ENCODE assay signal across 1 cellular context in genomic region chr3:9395570-9396300, GRCh38.
A peak's percentile ranks its signal among the peaks of the same experiment; 100 is the strongest.
TF ChIP-seq lines count a peak whose summit lies in the region.

No MANE protein-coding gene starts in this region.

TF ChIP-seq in K562, 482 proteins besides CTCF, POLR2A, EP300 and RAD21 (continued from another document and continues in another):
- TF ChIP-seq, protein P1, sequence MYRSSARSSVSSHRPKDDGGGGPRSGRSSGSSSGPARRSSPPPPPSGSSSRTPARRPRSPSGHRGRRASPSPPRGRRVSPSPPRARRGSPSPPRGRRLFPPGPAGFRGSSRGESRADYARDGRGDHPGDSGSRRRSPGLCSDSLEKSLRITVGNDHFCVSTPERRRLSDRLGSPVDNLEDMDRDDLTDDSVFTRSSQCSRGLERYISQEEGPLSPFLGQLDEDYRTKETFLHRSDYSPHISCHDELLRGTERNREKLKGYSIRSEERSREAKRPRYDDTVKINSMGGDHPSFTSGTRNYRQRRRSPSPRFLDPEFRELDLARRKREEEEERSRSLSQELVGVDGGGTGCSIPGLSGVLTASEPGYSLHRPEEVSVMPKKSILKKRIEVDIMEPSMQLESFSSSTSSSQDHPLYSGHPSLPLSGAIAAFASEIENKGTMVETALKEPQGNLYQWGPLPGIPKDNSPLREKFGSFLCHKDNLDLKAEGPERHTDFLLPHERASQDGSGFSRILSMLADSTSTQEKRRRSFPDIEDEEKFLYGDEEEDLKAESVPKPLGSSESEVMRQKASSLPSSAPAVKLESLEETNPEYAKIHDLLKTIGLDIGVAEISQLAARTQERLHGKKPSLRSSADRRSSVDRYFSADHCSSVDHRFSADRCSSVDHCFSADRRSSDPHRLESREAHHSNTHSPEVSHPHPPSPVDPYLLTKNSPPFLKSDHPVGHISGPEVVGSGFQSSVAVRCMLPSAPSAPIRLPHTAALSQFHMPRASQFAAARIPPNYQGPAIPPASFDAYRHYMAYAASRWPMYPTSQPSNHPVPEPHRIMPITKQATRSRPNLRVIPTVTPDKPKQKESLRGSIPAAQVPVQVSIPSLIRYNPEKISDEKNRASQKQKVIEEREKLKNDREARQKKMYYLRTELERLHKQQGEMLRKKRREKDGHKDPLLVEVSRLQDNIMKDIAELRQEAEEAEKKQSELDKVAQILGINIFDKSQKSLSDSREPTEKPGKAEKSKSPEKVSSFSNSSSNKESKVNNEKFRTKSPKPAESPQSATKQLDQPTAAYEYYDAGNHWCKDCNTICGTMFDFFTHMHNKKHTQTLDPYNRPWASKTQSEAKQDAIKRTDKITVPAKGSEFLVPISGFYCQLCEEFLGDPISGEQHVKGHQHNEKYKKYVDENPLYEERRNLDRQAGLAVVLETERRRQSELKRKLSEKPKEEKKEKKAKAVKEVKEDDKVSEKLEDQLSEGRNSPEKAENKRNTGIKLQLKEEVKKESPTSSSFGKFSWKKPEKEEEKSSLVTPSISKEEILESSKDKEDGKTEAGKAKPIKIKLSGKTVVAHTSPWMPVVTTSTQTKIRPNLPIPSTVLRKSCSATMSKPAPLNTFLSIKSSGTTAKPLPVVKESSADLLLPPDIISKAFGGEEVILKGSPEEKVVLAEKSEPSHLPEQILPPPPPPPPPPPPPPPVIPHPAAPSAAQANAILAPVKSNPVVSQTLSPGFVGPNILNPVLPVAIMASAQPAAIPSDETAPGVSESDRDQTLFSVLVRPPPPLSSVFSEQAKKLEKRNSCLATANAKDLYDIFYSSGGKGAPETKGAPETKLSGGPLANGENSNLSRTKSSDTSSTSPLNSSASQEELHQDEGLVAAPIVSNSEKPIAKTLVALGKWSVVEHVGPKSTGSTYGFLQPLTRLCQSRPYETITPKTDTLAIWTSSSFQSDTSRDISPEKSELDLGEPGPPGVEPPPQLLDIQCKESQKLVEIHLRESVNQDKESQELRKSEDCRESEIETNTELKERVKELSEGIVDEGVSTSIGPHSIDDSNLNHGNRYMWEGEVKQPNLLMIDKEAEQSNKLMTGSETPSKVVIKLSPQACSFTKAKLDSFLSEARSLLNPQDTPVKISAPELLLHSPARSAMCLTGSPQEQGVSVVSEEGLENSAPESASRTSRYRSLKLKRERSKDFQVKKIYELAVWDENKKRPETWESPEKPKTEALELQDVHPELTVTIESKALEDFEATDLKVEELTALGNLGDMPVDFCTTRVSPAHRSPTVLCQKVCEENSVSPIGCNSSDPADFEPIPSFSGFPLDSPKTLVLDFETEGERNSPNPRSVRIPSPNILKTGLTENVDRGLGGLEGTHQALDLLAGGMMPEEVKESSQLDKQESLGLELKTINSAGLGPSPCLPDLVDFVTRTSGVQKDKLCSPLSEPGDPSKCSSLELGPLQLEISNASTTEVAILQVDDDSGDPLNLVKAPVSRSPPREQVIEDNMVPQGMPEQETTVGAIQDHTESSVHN (IDR thresholded peaks at IDR 0.05; ENCODE audit: borderline replicate concordance in 1 of 2, low read depth in 1 of 2) = 0 out of 4 replicates have a peak, but pooled peaks of 1 of the 2 experiments have one; percentile 16
- TF ChIP-seq, protein P2, sequence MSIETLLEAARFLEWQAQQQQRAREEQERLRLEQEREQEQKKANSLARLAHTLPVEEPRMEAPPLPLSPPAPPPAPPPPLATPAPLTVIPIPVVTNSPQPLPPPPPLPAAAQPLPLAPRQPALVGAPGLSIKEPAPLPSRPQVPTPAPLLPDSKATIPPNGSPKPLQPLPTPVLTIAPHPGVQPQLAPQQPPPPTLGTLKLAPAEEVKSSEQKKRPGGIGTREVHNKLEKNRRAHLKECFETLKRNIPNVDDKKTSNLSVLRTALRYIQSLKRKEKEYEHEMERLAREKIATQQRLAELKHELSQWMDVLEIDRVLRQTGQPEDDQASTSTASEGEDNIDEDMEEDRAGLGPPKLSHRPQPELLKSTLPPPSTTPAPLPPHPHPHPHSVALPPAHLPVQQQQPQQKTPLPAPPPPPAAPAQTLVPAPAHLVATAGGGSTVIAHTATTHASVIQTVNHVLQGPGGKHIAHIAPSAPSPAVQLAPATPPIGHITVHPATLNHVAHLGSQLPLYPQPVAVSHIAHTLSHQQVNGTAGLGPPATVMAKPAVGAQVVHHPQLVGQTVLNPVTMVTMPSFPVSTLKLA (conservative IDR thresholded peaks at IDR 0.05) = no peak
- TF ChIP-seq MBD2 (IDR thresholded peaks at IDR 0.05; ENCODE audit: borderline replicate concordance, low read depth) (no peak), YY1 (IDR thresholded peaks at IDR 0.05; ENCODE audit: borderline replicate concordance in 1 of 3, control insufficient read depth in 1 of 3, extremely low read depth in 1 of 3, insufficient read depth in 3 of 3, insufficient read length in 1 of 3, insufficient replicate concordance in 2 of 3, low read depth in 1 of 3, low read length in 2 of 3) (peak in 2 of 3 experiments; percentile 65 to 80), ZC3H8 (IDR thresholded peaks at IDR 0.05) (no peak), HCFC1 (IDR thresholded peaks at IDR 0.05; ENCODE audit: low read depth, low read length) (0 out of 2 replicates have a peak, but pooled peaks have one; percentile 3), NFRKB (IDR thresholded peaks at IDR 0.05; ENCODE audit: low read depth) (peak; percentile 81), RCOR1 (IDR thresholded peaks at IDR 0.05; ENCODE audit: borderline replicate concordance in 1 of 2, low read depth in 2 of 2, low read length in 2 of 2) (peak in 1 of 2 experiments; percentile 72; a peak in 1 of 4 replicates), TAF1 (IDR thresholded peaks at IDR 0.05; ENCODE audit: control insufficient read depth, extremely low read depth, insufficient read depth, low read length, severe bottlenecking) (no peak), ETV1 (tag; conservative IDR thresholded peaks at IDR 0.05; ENCODE audit: low read depth) (no peak), CREB3 (tag; conservative IDR thresholded peaks at IDR 0.05; ENCODE audit: low read depth) (no peak), MEF2A (IDR thresholded peaks at IDR 0.05; ENCODE audit: control insufficient read depth, low read depth, low read length) (no peak), SNRNP70 (optimal IDR thresholded peaks at IDR 0.05; ENCODE audit: low read depth, low read length) (peak; percentile 56), LCOR (CRISPR knock-in tag; IDR thresholded peaks at IDR 0.05) (peak; percentile 14; the same call in 1 of the 2 replicates), SAFB (IDR thresholded peaks at IDR 0.05; ENCODE audit: borderline replicate concordance, low read depth, low read length) (no peak), ZFP36 (IDR thresholded peaks at IDR 0.05; ENCODE audit: low read depth, low read length, partially characterized antibody) (no peak), PHF8 (IDR thresholded peaks at IDR 0.05; ENCODE audit: borderline replicate concordance, low read length) (no peak), SAP30 (IDR thresholded peaks at IDR 0.05; ENCODE audit: borderline replicate concordance, insufficient read depth, low read depth, low read length, poor library complexity, severe bottlenecking) (no peak), SIN3A (IDR thresholded peaks at IDR 0.05; ENCODE audit: borderline replicate concordance in 2 of 2, control insufficient read depth in 1 of 2, low read depth in 2 of 2, low read length in 2 of 2) (peak in 1 of 2 experiments; percentile 61; a peak in 1 of 4 replicates), TCF7 (IDR thresholded peaks at IDR 0.05; ENCODE audit: borderline replicate concordance) (no peak), ZKSCAN8 (CRISPR knock-in tag; IDR thresholded peaks at IDR 0.05) (no peak), EZH2 (IDR thresholded peaks at IDR 0.05; ENCODE audit: borderline replicate concordance, low read depth, low read length) (no peak), COPS2 (conservative IDR thresholded peaks at IDR 0.05) (no peak), CHD1 (IDR thresholded peaks at IDR 0.05; ENCODE audit: low read length) (peak; percentile 83), CREB1 (IDR thresholded peaks at IDR 0.05) (peak; percentile 67; the same call in 1 of the 2 replicates), CREB1 (CRISPR knock-in tag; IDR thresholded peaks at IDR 0.05) (no peak; the same call in 1 of the 2 replicates), TOE1 (IDR thresholded peaks at IDR 0.05; ENCODE audit: borderline replicate concordance) (no peak; the same call in 1 of the 2 replicates), TOE1 (CRISPR knock-in tag; IDR thresholded peaks at IDR 0.05; ENCODE audit: borderline replicate concordance, low read depth) (no peak), HNRNPK (IDR thresholded peaks at IDR 0.05; ENCODE audit: low read depth, low read length, poor library complexity, severe bottlenecking) (no peak), ARID1B (IDR thresholded peaks at IDR 0.05) (peak; percentile 71), ATF7 (IDR thresholded peaks at IDR 0.05) (no peak), ZZZ3 (IDR thresholded peaks at IDR 0.05) (0 out of 2 replicates have a peak, but pooled peaks have one; percentile 42), PHF21A (IDR thresholded peaks at IDR 0.05; ENCODE audit: borderline replicate concordance, low read depth) (no peak), CC2D1A (IDR thresholded peaks at IDR 0.05) (0 out of 2 replicates have a peak, but pooled peaks have one; percentile 14)
- TF ChIP-seq, protein P3, sequence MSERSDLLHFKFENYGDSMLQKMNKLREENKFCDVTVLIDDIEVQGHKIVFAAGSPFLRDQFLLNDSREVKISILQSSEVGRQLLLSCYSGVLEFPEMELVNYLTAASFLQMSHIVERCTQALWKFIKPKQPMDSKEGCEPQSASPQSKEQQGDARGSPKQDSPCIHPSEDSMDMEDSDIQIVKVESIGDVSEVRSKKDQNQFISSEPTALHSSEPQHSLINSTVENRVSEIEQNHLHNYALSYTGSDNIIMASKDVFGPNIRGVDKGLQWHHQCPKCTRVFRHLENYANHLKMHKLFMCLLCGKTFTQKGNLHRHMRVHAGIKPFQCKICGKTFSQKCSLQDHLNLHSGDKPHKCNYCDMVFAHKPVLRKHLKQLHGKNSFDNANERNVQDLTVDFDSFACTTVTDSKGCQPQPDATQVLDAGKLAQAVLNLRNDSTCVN (CRISPR knock-in tag; IDR thresholded peaks at IDR 0.05) = peak; percentile 48; the same call in 1 of the 2 replicates
- TF ChIP-seq, protein P4, sequence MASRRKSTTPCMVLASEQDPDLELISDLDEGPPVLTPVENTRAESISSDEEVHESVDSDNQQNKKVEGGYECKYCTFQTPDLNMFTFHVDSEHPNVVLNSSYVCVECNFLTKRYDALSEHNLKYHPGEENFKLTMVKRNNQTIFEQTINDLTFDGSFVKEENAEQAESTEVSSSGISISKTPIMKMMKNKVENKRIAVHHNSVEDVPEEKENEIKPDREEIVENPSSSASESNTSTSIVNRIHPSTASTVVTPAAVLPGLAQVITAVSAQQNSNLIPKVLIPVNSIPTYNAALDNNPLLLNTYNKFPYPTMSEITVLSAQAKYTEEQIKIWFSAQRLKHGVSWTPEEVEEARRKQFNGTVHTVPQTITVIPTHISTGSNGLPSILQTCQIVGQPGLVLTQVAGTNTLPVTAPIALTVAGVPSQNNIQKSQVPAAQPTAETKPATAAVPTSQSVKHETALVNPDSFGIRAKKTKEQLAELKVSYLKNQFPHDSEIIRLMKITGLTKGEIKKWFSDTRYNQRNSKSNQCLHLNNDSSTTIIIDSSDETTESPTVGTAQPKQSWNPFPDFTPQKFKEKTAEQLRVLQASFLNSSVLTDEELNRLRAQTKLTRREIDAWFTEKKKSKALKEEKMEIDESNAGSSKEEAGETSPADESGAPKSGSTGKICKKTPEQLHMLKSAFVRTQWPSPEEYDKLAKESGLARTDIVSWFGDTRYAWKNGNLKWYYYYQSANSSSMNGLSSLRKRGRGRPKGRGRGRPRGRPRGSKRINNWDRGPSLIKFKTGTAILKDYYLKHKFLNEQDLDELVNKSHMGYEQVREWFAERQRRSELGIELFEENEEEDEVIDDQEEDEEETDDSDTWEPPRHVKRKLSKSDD (conservative IDR thresholded peaks at IDR 0.05; ENCODE audit: low read length) = no peak
- TF ChIP-seq, protein P5, sequence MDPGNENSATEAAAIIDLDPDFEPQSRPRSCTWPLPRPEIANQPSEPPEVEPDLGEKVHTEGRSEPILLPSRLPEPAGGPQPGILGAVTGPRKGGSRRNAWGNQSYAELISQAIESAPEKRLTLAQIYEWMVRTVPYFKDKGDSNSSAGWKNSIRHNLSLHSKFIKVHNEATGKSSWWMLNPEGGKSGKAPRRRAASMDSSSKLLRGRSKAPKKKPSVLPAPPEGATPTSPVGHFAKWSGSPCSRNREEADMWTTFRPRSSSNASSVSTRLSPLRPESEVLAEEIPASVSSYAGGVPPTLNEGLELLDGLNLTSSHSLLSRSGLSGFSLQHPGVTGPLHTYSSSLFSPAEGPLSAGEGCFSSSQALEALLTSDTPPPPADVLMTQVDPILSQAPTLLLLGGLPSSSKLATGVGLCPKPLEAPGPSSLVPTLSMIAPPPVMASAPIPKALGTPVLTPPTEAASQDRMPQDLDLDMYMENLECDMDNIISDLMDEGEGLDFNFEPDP (CRISPR knock-in tag; IDR thresholded peaks at IDR 0.05) = no peak
- TF ChIP-seq, protein P6, sequence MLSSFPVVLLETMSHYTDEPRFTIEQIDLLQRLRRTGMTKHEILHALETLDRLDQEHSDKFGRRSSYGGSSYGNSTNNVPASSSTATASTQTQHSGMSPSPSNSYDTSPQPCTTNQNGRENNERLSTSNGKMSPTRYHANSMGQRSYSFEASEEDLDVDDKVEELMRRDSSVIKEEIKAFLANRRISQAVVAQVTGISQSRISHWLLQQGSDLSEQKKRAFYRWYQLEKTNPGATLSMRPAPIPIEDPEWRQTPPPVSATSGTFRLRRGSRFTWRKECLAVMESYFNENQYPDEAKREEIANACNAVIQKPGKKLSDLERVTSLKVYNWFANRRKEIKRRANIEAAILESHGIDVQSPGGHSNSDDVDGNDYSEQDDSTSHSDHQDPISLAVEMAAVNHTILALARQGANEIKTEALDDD (IDR thresholded peaks at IDR 0.05) = peak; percentile 85
- TF ChIP-seq, protein P7, sequence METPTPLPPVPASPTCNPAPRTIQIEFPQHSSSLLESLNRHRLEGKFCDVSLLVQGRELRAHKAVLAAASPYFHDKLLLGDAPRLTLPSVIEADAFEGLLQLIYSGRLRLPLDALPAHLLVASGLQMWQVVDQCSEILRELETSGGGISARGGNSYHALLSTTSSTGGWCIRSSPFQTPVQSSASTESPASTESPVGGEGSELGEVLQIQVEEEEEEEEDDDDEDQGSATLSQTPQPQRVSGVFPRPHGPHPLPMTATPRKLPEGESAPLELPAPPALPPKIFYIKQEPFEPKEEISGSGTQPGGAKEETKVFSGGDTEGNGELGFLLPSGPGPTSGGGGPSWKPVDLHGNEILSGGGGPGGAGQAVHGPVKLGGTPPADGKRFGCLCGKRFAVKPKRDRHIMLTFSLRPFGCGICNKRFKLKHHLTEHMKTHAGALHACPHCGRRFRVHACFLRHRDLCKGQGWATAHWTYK (CRISPR knock-in tag; IDR thresholded peaks at IDR 0.05) = 0 out of 2 replicates have a peak, but pooled peaks have one; percentile 25
- TF ChIP-seq, protein P8, sequence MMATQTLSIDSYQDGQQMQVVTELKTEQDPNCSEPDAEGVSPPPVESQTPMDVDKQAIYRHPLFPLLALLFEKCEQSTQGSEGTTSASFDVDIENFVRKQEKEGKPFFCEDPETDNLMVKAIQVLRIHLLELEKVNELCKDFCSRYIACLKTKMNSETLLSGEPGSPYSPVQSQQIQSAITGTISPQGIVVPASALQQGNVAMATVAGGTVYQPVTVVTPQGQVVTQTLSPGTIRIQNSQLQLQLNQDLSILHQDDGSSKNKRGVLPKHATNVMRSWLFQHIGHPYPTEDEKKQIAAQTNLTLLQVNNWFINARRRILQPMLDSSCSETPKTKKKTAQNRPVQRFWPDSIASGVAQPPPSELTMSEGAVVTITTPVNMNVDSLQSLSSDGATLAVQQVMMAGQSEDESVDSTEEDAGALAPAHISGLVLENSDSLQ (IDR thresholded peaks at IDR 0.05) = peak; percentile 21; the same call in 1 of the 2 replicates
